In genomic region chrX:118739577-118739976, GRCh38 we compare ENCODE assay signal across 38 cellular contexts. TPM values are rescaled to one million over a fixed set of nuclear protein-coding genes. Genes with fewer than 3 reads are reported as not detected.
"Had no signal": no experiment of that assay in that cellular context is flagged by ENCODE, and none has a peak within 500 bp of the region (broad histone marks: within the 10 kb centered on the region; RNA-seq: fewer than 3 reads in every experiment).

No MANE protein-coding gene starts in this region.

- H3K9me3 ChIP-seq: adrenal gland, body of pancreas, MG63 had no signal

- H3K27ac ChIP-seq: adrenal gland, body of pancreas, breast epithelium, PC-9, RWPE1, VCaP had no signal

- H3K27ac Mint-ChIP-seq: activated B cell treated with CpG ODN at 0.5 μM for 24 hours; activated CD4-positive, alpha-beta memory T cell treated with anti-CD3 and anti-CD28 coated beads for 36 hours; activated naive CD4-positive, alpha-beta T cell treated with anti-CD3 and anti-CD28 coated beads for 36 hours; activated naive CD4-positive, alpha-beta T cell treated with anti-CD3 and anti-CD28 coated beads, Interleukin-2, amount 50 U/mL, for 72 hours; activated T-helper 1 cell treated with anti-CD3 and anti-CD28 coated beads, Interleukin-12 subunit alpha, Interleukin-12 subunit beta, Interleukin-2, Interleukin-4 antibody, amounts not matched to agents 30 ng/mL and 10 ng/mL and 1 ng/mL, durations not matched to agents 14 hours and 24 hours and 36 hours had no signal

- DNase-seq: activated B cell treated with CpG ODN at 0.5 μM for 24 hours; activated CD4-positive, alpha-beta memory T cell treated with anti-CD3 and anti-CD28 coated beads for 36 hours; activated CD4-positive, alpha-beta T cell treated with anti-CD3 and anti-CD28 coated beads for 4 hours; activated CD4-positive, alpha-beta T cell treated with anti-CD3 and anti-CD28 coated beads, Interleukin-2, amount 50 U/mL, for 1 hour; activated CD4-positive, CD25-positive, alpha-beta regulatory T cell treated with anti-CD3 and anti-CD28 coated beads, Interleukin-2, amount 50 U/mL, for 72 hours; activated CD8-positive, alpha-beta memory T cell treated with anti-CD3 and anti-CD28 coated beads, Interleukin-2, amount 50 U/mL, for 4 hours; activated gamma-delta T cell treated with Interleukin-2 at 50 U/mL for 16 hours; activated naive CD4-positive, alpha-beta T cell treated with anti-CD3 and anti-CD28 coated beads for 36 hours; activated T-cell treated with anti-CD3 and anti-CD28 coated beads for 4 hours; activated T-cell treated with anti-CD3 and anti-CD28 coated beads, Interleukin-2, amount 50 U/mL, for 4 hours; adrenal gland; Kasumi-1; KG1; MG63; NCI-H1048; NCI-H1105 treated with DMSO at 0.1 percent for 48 hours; NCI-H1436; NCI-H1694; NCI-H1930; NCI-H2081 treated with DMSO at 0.1 percent for 48 hours; NCI-H226; NCI-H446 treated with DMSO at 0.1 percent for 48 hours; NCI-H524; NCI-H69; NCI-H82; SW 1271; T-helper 1 cell; T-helper 2 cell; T-helper 9 cell had no signal

- H3K9me3 Mint-ChIP-seq: activated B cell treated with CpG ODN at 0.5 μM for 24 hours; activated CD4-positive, alpha-beta memory T cell treated with anti-CD3 and anti-CD28 coated beads for 36 hours had no signal

- H3K27me3 Mint-ChIP-seq: activated B cell treated with CpG ODN at 0.5 μM for 24 hours had no signal

- H3K27me3 ChIP-seq: body of pancreas, breast epithelium, MG63 had no signal

- H3K36me3 ChIP-seq: adrenal gland, breast epithelium, MG63 had no signal

- ATAC-seq: activated naive CD4-positive, alpha-beta T cell treated with anti-CD3 and anti-CD28 coated beads, Interleukin-2, amount 50 U/mL, for 72 hours; activated T-cell treated with anti-CD3 and anti-CD28 coated beads, Interleukin-2, amount 50 U/mL, for 4 hours; body of pancreas; Right ventricle myocardium inferior had no signal

- H3K36me3 Mint-ChIP-seq: activated CD4-positive, alpha-beta memory T cell treated with anti-CD3 and anti-CD28 coated beads for 36 hours had no signal

- H3K4me1 ChIP-seq: adrenal gland, body of pancreas, breast epithelium had no signal

- H3K4me3 ChIP-seq: adrenal gland, body of pancreas, breast epithelium, MG63, PC-9 had no signal

- H3K4me3 Mint-ChIP-seq: activated B cell treated with CpG ODN at 0.5 μM for 24 hours; activated CD4-positive, alpha-beta memory T cell treated with anti-CD3 and anti-CD28 coated beads for 36 hours; activated naive CD4-positive, alpha-beta T cell treated with anti-CD3 and anti-CD28 coated beads for 36 hours; activated T-cell treated with anti-CD3 and anti-CD28 coated beads, Interleukin-2, amount 50 U/mL, for 4 hours; activated T-helper 1 cell treated with anti-CD3 and anti-CD28 coated beads, Interleukin-12 subunit alpha, Interleukin-12 subunit beta, Interleukin-2, Interleukin-4 antibody, amounts not matched to agents 30 ng/mL and 10 ng/mL and 1 ng/mL, durations not matched to agents 14 hours and 24 hours and 36 hours had no signal

RNA-seq across cellular contexts. Expression of gene IL13RA1, which starts 12.2 kb away (rescaled TPM):
- total RNA-seq: OCI-LY7 had no signal
